ENCODE assay signal across 8 cellular contexts in the genomic region with DNA sequence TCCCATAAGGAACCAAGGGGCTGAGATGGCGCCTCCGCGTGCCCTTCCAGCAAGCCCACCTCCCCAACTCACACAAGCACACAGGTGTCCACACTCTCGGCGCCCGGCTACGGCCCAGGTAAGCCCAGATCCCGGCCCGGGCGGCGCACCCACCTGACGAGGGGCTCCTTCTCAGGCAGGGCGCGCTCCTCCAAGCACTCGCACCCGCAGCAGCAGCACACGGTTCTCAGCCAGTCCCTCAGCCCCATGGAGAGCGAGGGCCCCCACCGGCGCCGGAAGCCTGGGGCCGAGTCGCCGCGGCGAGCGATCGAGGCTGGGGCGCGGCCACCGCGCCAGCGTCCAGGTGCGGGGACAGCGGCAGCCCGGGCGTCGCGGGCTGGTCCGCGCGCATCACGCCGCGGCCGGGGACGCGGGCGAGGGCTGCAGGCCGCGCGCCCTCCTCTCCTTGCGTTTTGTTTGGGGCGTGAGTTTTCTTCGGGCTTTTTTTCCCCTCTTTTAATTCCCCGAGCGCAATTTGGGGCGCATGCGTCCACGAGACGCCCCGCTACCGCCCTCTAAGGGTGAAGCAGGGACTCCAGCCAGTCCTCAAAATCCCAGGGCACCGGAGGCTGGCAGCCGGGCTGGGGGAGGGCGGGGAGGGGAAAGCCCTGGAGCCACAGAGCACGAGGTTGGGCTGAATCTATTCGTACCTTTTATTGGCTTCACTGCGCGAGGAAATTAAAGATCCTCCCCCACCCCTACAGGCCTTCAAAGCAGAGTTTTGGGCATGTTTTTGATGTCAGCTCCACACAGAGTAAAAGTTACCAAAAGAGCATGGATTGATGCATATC. TPM values are rescaled to one million over a fixed set of nuclear protein-coding genes. Genes with fewer than 3 reads are reported as not detected.
DNase-seq lines count a peak whose midpoint lies in the region; ATAC-seq and TF ChIP-seq lines count a peak whose summit lies in the region.

A gene with protein sequence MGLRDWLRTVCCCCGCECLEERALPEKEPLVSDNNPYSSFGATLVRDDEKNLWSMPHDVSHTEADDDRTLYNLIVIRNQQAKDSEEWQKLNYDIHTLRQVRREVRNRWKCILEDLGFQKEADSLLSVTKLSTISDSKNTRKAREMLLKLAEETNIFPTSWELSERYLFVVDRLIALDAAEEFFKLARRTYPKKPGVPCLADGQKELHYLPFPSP (minus strand): TSS at position 472 of the 830 bp plus-strand sequence. CDS start 224 bp downstream, at position 248.

- POLR2A ChIA-PET in CD4-positive, alpha-beta T cell (lab: Charles Lee), result interaction anchor here (0.5 kb wide), 1 partner anchor 18 kb away, joined by 3 read pairs; no protein-coding TSS in a partner anchor
- POLR2A ChIA-PET in activated CD8-positive, alpha-beta T cell treated with anti-CD3 and anti-CD28 coated beads, Interleukin-2, amount 10 ng/mL, durations not matched to agents 7 days and 5 days (lab: Charles Lee), result no interaction called here

- H3K4me3 Mint-ChIP-seq in CD4-positive, alpha-beta T cell, result peak within 1 kb of the TSS; percentile 89
- peak within 1 kb of the TSS; percentile 91 for H3K4me3 Mint-ChIP-seq in activated CD8-positive, alpha-beta T cell treated with anti-CD3 and anti-CD28 coated beads, Interleukin-2, amount 10 ng/mL, durations not matched to agents 7 days and 5 days

- ATAC-seq in CD4-positive, alpha-beta T cell (ENCODE audit: poor library complexity), result peak; percentile 77
- ATAC-seq in GM19397 (IDR thresholded peaks at IDR 0.05; ENCODE audit: unreplicated experiment) (peak; percentile 49), HG03558 (IDR thresholded peaks at IDR 0.05; ENCODE audit: extremely low read depth, unreplicated experiment) (peak; percentile 25)
- peak; percentile 77 for ATAC-seq in activated CD8-positive, alpha-beta T cell treated with anti-CD3 and anti-CD28 coated beads, Interleukin-2, amount 10 ng/mL, durations not matched to agents 7 days and 5 days

- no peaks in the 10 kb centered on the region for H3K9me3 Mint-ChIP-seq in CD4-positive, alpha-beta T cell
- no peaks in the 10 kb centered on the region for H3K9me3 Mint-ChIP-seq in activated CD8-positive, alpha-beta T cell treated with anti-CD3 and anti-CD28 coated beads, Interleukin-2, amount 10 ng/mL, durations not matched to agents 7 days and 5 days (ENCODE audit: insufficient read depth)

- peak within 1 kb of the TSS; percentile 45 for H3K27ac Mint-ChIP-seq in CD4-positive, alpha-beta T cell
- peak within 1 kb of the TSS; percentile 81 for H3K27ac Mint-ChIP-seq in activated CD8-positive, alpha-beta T cell treated with anti-CD3 and anti-CD28 coated beads, Interleukin-2, amount 10 ng/mL, durations not matched to agents 7 days and 5 days

- no peaks in the 10 kb centered on the region for H3K36me3 Mint-ChIP-seq in CD4-positive, alpha-beta T cell (ENCODE audit: low read depth)
- H3K36me3 Mint-ChIP-seq in activated CD8-positive, alpha-beta T cell treated with anti-CD3 and anti-CD28 coated beads, Interleukin-2, amount 10 ng/mL, durations not matched to agents 7 days and 5 days (ENCODE audit: low read depth), result peaks cover 7% of the 10 kb centered on the region

- TF ChIP-seq CTCF in CD4-positive, alpha-beta T cell (IDR thresholded peaks at IDR 0.05), result peak; percentile 76

- CTCF ChIA-PET in CD4-positive, alpha-beta T cell (lab: Charles Lee), result interaction anchor here (0.8 to 2.2 kb wide), 2 partner anchors 10 to 94 kb away, joined by 3 to 6 read pairs; no protein-coding TSS in a partner anchor
- CTCF ChIA-PET in activated CD8-positive, alpha-beta T cell treated with anti-CD3 and anti-CD28 coated beads, Interleukin-2, amount 10 ng/mL, durations not matched to agents 7 days and 5 days (lab: Charles Lee), result interaction anchor here (0.8 to 3.9 kb wide), 10 partner anchors 8 to 701 kb away, joined by 3 to 26 read pairs (median 4); partner anchors contain the start of gene ATIC

- intact Hi-C loops in CD4-positive, alpha-beta T cell (cut with DNase I, micrococcal nuclease), result loop anchor here in 1 of 2 experiments (5.0 kb wide), 1 partner anchor 696 kb away; no protein-coding TSS in a partner anchor

- H3K27me3 ChIP-seq in CD4-positive, alpha-beta T cell (ENCODE audit: control insufficient read depth, insufficient read depth, low read length), result no peaks in the 10 kb centered on the region

- H3K9me3 ChIP-seq in CD4-positive, alpha-beta T cell (ENCODE audit: control insufficient read depth, low read length), result no peaks in the 10 kb centered on the region

- peaks cover 53% of the 10 kb centered on the region for H3K4me1 Mint-ChIP-seq in CD4-positive, alpha-beta T cell (ENCODE audit: low read depth)
- H3K4me1 Mint-ChIP-seq in activated CD8-positive, alpha-beta T cell treated with anti-CD3 and anti-CD28 coated beads, Interleukin-2, amount 10 ng/mL, durations not matched to agents 7 days and 5 days (ENCODE audit: low read depth), result peaks cover 50% of the 10 kb centered on the region

- DNase-seq in CD4-positive, alpha-beta T cell, result peak; percentile 66 to 80 (median 74)
- DNase-seq in NCI-H82 (lab: John Stamatoyannopoulos, UW), result peak; percentile 97
- DNase-seq in activated CD8-positive, alpha-beta T cell treated with anti-CD3 and anti-CD28 coated beads, Interleukin-2, amount 10 ng/mL, durations not matched to agents 7 days and 5 days, result peak; percentile 88
- peak; percentile 79 for DNase-seq in effector CD8-positive, alpha-beta T cell (lab: John Stamatoyannopoulos, UW)
- peak; percentile 87 for DNase-seq in medulla oblongata (ENCODE audit: extremely low spot score)
- peak; percentile 72 to 89 (median 76) for DNase-seq in stimulated activated CD4-positive, alpha-beta T cell treated with anti-CD3 and anti-CD28 coated beads, TNF-alpha, amount 100 ng/mL, for 48 hours (ENCODE audit: low read depth in 3 of 3)

- no peak within 1 kb of the TSS for H3K27ac ChIP-seq in CD4-positive, alpha-beta T cell (ENCODE audit: low read depth, low read length)

- no peaks in the 10 kb centered on the region for H3K27me3 Mint-ChIP-seq in CD4-positive, alpha-beta T cell
- no peaks in the 10 kb centered on the region for H3K27me3 Mint-ChIP-seq in activated CD8-positive, alpha-beta T cell treated with anti-CD3 and anti-CD28 coated beads, Interleukin-2, amount 10 ng/mL, durations not matched to agents 7 days and 5 days (ENCODE audit: low read depth)

RNA-seq across cellular contexts. Expression of the gene that starts here (rescaled TPM):
- 1 to 10 TPM; 1.8 to 2.8 TPM for total RNA-seq in CD4-positive, alpha-beta T cell
- total RNA-seq in activated CD8-positive, alpha-beta T cell treated with anti-CD3 and anti-CD28 coated beads, Interleukin-2, amount 10 ng/mL, durations not matched to agents 7 days and 5 days, result 10 to 100 TPM; 10.9 to 12.1 TPM

Comparison
In these comparisons a context has a peak if more than half of its experiments do, and no peak if none do; other contexts are left out.
1. ATAC-seq: peak in every context shown above with its lines; median percentile 77 in CD4-positive, alpha-beta T cell; 77 in activated CD8-positive, alpha-beta T cell treated with anti-CD3 and anti-CD28 coated beads, Interleukin-2, amount 10 ng/mL, durations not matched to agents 7 days and 5 days; 49 in GM19397; 25 in HG03558.